ENCODE assay signal across 1 cellular context in the genomic region with DNA sequence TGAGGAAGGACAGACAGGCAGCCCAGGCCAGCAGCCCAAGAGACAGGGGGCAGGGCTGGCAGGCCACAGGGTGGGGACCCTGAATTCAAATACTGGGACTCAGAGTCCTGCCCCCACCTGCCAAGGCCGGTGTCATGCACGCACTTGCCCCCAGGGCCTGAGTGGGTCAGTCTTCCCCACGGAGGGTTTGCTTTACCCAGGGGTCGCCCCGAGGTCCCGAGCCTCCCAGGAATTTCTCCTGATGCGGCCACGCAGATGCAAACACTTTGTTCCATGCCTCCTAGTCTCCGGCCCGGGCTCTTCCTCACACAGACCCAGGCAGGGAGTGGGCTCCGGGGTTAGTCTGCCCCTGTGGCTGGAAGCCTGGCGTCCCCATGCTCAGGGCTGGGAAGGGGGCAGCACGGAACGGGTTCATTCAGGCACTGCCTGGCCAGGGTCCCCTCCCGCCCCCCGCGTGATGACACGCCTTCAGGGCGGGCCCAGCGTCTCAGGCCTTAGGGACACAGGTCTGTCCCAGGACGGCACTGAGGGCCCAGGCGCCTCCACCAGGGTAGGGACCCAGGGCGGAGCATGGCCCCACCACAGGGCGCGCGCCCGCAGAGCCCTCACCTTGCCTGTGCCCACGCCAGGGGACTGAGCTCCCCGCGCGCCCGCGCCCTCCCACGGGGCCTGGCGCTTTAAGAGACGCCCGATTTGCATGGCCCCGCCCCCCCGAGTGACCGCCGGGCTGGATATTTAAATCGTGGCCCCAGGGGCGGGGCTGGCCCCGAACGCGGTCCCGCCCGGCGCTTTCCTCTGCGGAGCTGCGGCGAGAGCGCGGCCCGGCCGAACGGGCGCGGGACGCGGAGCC.
TF ChIP-seq lines count a peak whose summit lies in the region.

A gene (plus strand): TSS at position 763 of the 850 bp plus-strand sequence. CDS start 220 bp downstream, outside the sequence.

TF ChIP-seq in HepG2, 621 proteins besides CTCF, POLR2A, EP300 and RAD21 (continued from another document and continues in another):
- TF ChIP-seq, protein P1, sequence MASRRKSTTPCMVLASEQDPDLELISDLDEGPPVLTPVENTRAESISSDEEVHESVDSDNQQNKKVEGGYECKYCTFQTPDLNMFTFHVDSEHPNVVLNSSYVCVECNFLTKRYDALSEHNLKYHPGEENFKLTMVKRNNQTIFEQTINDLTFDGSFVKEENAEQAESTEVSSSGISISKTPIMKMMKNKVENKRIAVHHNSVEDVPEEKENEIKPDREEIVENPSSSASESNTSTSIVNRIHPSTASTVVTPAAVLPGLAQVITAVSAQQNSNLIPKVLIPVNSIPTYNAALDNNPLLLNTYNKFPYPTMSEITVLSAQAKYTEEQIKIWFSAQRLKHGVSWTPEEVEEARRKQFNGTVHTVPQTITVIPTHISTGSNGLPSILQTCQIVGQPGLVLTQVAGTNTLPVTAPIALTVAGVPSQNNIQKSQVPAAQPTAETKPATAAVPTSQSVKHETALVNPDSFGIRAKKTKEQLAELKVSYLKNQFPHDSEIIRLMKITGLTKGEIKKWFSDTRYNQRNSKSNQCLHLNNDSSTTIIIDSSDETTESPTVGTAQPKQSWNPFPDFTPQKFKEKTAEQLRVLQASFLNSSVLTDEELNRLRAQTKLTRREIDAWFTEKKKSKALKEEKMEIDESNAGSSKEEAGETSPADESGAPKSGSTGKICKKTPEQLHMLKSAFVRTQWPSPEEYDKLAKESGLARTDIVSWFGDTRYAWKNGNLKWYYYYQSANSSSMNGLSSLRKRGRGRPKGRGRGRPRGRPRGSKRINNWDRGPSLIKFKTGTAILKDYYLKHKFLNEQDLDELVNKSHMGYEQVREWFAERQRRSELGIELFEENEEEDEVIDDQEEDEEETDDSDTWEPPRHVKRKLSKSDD (CRISPR knock-in tag; IDR thresholded peaks at IDR 0.05; ENCODE audit: low read depth) = no peak
- TF ChIP-seq, protein P2, sequence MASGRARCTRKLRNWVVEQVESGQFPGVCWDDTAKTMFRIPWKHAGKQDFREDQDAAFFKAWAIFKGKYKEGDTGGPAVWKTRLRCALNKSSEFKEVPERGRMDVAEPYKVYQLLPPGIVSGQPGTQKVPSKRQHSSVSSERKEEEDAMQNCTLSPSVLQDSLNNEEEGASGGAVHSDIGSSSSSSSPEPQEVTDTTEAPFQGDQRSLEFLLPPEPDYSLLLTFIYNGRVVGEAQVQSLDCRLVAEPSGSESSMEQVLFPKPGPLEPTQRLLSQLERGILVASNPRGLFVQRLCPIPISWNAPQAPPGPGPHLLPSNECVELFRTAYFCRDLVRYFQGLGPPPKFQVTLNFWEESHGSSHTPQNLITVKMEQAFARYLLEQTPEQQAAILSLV (CRISPR knock-in tag; IDR thresholded peaks at IDR 0.05; ENCODE audit: borderline replicate concordance) = no peak
- no peak for TF ChIP-seq CENPX (CRISPR knock-in tag; IDR thresholded peaks at IDR 0.05)
- TF ChIP-seq, protein P3, sequence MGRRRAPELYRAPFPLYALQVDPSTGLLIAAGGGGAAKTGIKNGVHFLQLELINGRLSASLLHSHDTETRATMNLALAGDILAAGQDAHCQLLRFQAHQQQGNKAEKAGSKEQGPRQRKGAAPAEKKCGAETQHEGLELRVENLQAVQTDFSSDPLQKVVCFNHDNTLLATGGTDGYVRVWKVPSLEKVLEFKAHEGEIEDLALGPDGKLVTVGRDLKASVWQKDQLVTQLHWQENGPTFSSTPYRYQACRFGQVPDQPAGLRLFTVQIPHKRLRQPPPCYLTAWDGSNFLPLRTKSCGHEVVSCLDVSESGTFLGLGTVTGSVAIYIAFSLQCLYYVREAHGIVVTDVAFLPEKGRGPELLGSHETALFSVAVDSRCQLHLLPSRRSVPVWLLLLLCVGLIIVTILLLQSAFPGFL (CRISPR knock-in tag; IDR thresholded peaks at IDR 0.05) = no peak
- 0 out of 2 replicates have a peak, but pooled peaks have one; percentile 36 for TF ChIP-seq RXRA (CRISPR knock-in tag; IDR thresholded peaks at IDR 0.05)
- no peak for TF ChIP-seq HMGA1 (CRISPR knock-in tag; conservative IDR thresholded peaks at IDR 0.05)
- no peak for TF ChIP-seq ZNF839 (CRISPR knock-in tag; IDR thresholded peaks at IDR 0.05; ENCODE audit: borderline replicate concordance)
- TF ChIP-seq, protein P4, sequence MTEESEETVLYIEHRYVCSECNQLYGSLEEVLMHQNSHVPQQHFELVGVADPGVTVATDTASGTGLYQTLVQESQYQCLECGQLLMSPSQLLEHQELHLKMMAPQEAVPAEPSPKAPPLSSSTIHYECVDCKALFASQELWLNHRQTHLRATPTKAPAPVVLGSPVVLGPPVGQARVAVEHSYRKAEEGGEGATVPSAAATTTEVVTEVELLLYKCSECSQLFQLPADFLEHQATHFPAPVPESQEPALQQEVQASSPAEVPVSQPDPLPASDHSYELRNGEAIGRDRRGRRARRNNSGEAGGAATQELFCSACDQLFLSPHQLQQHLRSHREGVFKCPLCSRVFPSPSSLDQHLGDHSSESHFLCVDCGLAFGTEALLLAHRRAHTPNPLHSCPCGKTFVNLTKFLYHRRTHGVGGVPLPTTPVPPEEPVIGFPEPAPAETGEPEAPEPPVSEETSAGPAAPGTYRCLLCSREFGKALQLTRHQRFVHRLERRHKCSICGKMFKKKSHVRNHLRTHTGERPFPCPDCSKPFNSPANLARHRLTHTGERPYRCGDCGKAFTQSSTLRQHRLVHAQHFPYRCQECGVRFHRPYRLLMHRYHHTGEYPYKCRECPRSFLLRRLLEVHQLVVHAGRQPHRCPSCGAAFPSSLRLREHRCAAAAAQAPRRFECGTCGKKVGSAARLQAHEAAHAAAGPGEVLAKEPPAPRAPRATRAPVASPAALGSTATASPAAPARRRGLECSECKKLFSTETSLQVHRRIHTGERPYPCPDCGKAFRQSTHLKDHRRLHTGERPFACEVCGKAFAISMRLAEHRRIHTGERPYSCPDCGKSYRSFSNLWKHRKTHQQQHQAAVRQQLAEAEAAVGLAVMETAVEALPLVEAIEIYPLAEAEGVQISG (CRISPR knock-in tag; IDR thresholded peaks at IDR 0.05) = 0 out of 2 replicates have a peak, but pooled peaks have one; percentile 5
- no peak for TF ChIP-seq MTA1 (CRISPR knock-in tag; IDR thresholded peaks at IDR 0.05; ENCODE audit: borderline replicate concordance)
- TF ChIP-seq ZNF501 (CRISPR knock-in tag; IDR thresholded peaks at IDR 0.05) = 0 out of 2 replicates have a peak, but pooled peaks have one; percentile 43
- no peak for TF ChIP-seq POLR2AphosphoS2 (IDR thresholded peaks at IDR 0.05; ENCODE audit: low read depth, low read length)
- TF ChIP-seq MXD4 (CRISPR knock-in tag; IDR thresholded peaks at IDR 0.05) = no peak
- no peak for TF ChIP-seq SMYD3 (CRISPR knock-in tag; IDR thresholded peaks at IDR 0.05)
- TF ChIP-seq, protein P5, sequence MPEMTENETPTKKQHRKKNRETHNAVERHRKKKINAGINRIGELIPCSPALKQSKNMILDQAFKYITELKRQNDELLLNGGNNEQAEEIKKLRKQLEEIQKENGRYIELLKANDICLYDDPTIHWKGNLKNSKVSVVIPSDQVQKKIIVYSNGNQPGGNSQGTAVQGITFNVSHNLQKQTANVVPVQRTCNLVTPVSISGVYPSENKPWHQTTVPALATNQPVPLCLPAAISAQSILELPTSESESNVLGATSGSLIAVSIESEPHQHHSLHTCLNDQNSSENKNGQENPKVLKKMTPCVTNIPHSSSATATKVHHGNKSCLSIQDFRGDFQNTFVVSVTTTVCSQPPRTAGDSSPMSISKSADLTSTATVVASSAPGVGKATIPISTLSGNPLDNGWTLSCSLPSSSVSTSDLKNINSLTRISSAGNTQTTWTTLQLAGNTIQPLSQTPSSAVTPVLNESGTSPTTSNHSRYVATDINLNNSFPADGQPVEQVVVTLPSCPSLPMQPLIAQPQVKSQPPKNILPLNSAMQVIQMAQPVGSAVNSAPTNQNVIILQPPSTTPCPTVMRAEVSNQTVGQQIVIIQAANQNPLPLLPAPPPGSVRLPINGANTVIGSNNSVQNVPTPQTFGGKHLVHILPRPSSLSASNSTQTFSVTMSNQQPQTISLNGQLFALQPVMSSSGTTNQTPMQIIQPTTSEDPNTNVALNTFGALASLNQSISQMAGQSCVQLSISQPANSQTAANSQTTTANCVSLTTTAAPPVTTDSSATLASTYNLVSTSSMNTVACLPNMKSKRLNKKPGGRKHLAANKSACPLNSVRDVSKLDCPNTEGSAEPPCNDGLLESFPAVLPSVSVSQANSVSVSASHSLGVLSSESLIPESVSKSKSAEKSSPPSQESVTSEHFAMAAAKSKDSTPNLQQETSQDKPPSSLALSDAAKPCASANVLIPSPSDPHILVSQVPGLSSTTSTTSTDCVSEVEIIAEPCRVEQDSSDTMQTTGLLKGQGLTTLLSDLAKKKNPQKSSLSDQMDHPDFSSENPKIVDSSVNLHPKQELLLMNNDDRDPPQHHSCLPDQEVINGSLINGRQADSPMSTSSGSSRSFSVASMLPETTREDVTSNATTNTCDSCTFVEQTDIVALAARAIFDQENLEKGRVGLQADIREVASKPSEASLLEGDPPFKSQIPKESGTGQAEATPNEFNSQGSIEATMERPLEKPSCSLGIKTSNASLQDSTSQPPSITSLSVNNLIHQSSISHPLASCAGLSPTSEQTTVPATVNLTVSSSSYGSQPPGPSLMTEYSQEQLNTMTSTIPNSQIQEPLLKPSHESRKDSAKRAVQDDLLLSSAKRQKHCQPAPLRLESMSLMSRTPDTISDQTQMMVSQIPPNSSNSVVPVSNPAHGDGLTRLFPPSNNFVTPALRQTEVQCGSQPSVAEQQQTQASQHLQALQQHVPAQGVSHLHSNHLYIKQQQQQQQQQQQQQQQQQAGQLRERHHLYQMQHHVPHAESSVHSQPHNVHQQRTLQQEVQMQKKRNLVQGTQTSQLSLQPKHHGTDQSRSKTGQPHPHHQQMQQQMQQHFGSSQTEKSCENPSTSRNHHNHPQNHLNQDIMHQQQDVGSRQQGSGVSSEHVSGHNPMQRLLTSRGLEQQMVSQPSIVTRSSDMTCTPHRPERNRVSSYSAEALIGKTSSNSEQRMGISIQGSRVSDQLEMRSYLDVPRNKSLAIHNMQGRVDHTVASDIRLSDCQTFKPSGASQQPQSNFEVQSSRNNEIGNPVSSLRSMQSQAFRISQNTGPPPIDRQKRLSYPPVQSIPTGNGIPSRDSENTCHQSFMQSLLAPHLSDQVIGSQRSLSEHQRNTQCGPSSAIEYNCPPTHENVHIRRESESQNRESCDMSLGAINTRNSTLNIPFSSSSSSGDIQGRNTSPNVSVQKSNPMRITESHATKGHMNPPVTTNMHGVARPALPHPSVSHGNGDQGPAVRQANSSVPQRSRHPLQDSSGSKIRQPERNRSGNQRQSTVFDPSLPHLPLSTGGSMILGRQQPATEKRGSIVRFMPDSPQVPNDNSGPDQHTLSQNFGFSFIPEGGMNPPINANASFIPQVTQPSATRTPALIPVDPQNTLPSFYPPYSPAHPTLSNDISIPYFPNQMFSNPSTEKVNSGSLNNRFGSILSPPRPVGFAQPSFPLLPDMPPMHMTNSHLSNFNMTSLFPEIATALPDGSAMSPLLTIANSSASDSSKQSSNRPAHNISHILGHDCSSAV (CRISPR knock-in tag; IDR thresholded peaks at IDR 0.05; ENCODE audit: borderline replicate concordance) = no peak
- no peak for TF ChIP-seq HNRNPLL (IDR thresholded peaks at IDR 0.05; ENCODE audit: low read depth, low read length, poor library complexity, severe bottlenecking)
- no peak for TF ChIP-seq AGO2 (optimal IDR thresholded peaks at IDR 0.05; ENCODE audit: low read depth, low read length)
- no peak for TF ChIP-seq ZNF160 (CRISPR knock-in tag; IDR thresholded peaks at IDR 0.05)
- TF ChIP-seq ZNF644 (CRISPR knock-in tag; IDR thresholded peaks at IDR 0.05; ENCODE audit: low read depth) = no peak
- TF ChIP-seq GTF2F1 (IDR thresholded peaks at IDR 0.05; ENCODE audit: low read length) = no peak
- 0 out of 2 replicates have a peak, but pooled peaks have one; percentile 25 for TF ChIP-seq HDAC2 (CRISPR knock-in tag; IDR thresholded peaks at IDR 0.05)
- TF ChIP-seq ARHGAP35 (CRISPR knock-in tag; IDR thresholded peaks at IDR 0.05; ENCODE audit: borderline replicate concordance) = no peak; the same call in 1 of the 2 replicates
- TF ChIP-seq KAT2B (IDR thresholded peaks at IDR 0.05; ENCODE audit: borderline replicate concordance, low read depth, low read length) = no peak
- TF ChIP-seq ZNF550 (CRISPR knock-in tag; IDR thresholded peaks at IDR 0.05; ENCODE audit: borderline replicate concordance) = no peak
- TF ChIP-seq ZFX (CRISPR knock-in tag; IDR thresholded peaks at IDR 0.05; ENCODE audit: low read depth) = no peak; the same call in none of the 2 replicates
- TF ChIP-seq NKX3-1 (CRISPR knock-in tag; IDR thresholded peaks at IDR 0.05) = no peak
- no peak for TF ChIP-seq SNRNP70 (IDR thresholded peaks at IDR 0.05; ENCODE audit: low read depth, low read length)
- TF ChIP-seq ZNF83 (CRISPR knock-in tag; IDR thresholded peaks at IDR 0.05; ENCODE audit: borderline replicate concordance) = 0 out of 2 replicates have a peak, but pooled peaks have one; percentile 42
- no peak for TF ChIP-seq ATRX (CRISPR knock-in tag; IDR thresholded peaks at IDR 0.05; ENCODE audit: borderline replicate concordance)
- TF ChIP-seq, protein P6, sequence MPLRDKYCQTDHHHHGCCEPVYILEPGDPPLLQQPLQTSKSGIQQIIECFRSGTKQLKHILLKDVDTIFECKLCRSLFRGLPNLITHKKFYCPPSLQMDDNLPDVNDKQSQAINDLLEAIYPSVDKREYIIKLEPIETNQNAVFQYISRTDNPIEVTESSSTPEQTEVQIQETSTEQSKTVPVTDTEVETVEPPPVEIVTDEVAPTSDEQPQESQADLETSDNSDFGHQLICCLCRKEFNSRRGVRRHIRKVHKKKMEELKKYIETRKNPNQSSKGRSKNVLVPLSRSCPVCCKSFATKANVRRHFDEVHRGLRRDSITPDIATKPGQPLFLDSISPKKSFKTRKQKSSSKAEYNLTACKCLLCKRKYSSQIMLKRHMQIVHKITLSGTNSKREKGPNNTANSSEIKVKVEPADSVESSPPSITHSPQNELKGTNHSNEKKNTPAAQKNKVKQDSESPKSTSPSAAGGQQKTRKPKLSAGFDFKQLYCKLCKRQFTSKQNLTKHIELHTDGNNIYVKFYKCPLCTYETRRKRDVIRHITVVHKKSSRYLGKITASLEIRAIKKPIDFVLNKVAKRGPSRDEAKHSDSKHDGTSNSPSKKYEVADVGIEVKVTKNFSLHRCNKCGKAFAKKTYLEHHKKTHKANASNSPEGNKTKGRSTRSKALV (CRISPR knock-in tag; IDR thresholded peaks at IDR 0.05) = peak; percentile 93
- TF ChIP-seq ZNF121 (CRISPR knock-in tag; IDR thresholded peaks at IDR 0.05) = no peak
- TF ChIP-seq, protein P7, sequence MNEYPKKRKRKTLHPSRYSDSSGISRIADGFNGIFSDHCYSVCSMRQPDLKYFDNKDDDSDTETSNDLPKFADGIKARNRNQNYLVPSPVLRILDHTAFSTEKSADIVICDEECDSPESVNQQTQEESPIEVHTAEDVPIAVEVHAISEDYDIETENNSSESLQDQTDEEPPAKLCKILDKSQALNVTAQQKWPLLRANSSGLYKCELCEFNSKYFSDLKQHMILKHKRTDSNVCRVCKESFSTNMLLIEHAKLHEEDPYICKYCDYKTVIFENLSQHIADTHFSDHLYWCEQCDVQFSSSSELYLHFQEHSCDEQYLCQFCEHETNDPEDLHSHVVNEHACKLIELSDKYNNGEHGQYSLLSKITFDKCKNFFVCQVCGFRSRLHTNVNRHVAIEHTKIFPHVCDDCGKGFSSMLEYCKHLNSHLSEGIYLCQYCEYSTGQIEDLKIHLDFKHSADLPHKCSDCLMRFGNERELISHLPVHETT (CRISPR knock-in tag; conservative IDR thresholded peaks at IDR 0.05) = no peak
- TF ChIP-seq CCDC6 (CRISPR knock-in tag; IDR thresholded peaks at IDR 0.05) = no peak
- TF ChIP-seq SOX13 (IDR thresholded peaks at IDR 0.05) = no peak
- no peak for TF ChIP-seq SOX13 (CRISPR knock-in tag; conservative IDR thresholded peaks at IDR 0.05 in 1 of 2, IDR thresholded peaks at IDR 0.05 in 1 of 2)
- TF ChIP-seq MXI1 (IDR thresholded peaks at IDR 0.05; ENCODE audit: borderline replicate concordance, low read depth, low read length) = no peak
- TF ChIP-seq BRCA1 (CRISPR knock-in tag; IDR thresholded peaks at IDR 0.05) = no peak
- TF ChIP-seq GPN1 (CRISPR knock-in tag; IDR thresholded peaks at IDR 0.05; ENCODE audit: borderline replicate concordance) = no peak
